ENCODE assay signal across 12 cellular contexts in genomic region chr17:77386502-77387192, GRCh38.
A peak's percentile ranks its signal among the peaks of the same experiment; 100 is the strongest.
DNase-seq lines count a peak whose midpoint lies in the region; ATAC-seq and TF ChIP-seq lines count a peak whose summit lies in the region.
"Had no signal": no experiment of that assay in that cellular context is flagged by ENCODE, and none has a peak within 500 bp of the region (broad histone marks: within the 10 kb centered on the region; RNA-seq: fewer than 3 reads in every experiment).

No MANE protein-coding gene starts in this region.

- peaks cover 87% of the 10 kb centered on the region for H3K4me1 Mint-ChIP-seq in activated T-cell treated with anti-CD3 and anti-CD28 coated beads, Interleukin-2, amount 50 U/mL, for 24 hours (ENCODE audit: low read depth)
- H3K4me1 Mint-ChIP-seq in naive thymus-derived CD8-positive, alpha-beta T cell, result peaks cover 53 to 91% (median 89%) of the 10 kb centered on the region in 4 donors

- no peaks in the 10 kb centered on the region for H3K27me3 ChIP-seq in breast epithelium
- no peaks in the 10 kb centered on the region for H3K27me3 ChIP-seq in transverse colon

- peak overlapping the region; percentile 77 for H3K27ac Mint-ChIP-seq in activated T-cell treated with anti-CD3 and anti-CD28 coated beads, Interleukin-2, amount 50 U/mL, for 24 hours
- H3K27ac Mint-ChIP-seq in naive thymus-derived CD8-positive, alpha-beta T cell, result peak overlapping the region; percentile 40 to 90 (median 78)

- H3K27ac ChIP-seq in breast epithelium (peak overlapping the region; percentile 87 to 91), transverse colon (peak overlapping the region; percentile 86 to 95 (median 93))

- in situ Hi-C loops in transverse colon (cut with MboI; ENCODE audit: low pct_ligation_motif_present in 1 of 4, low pct_unique_long_range_greater_than_20kb in 1 of 4, low sequenced_read_pairs in 3 of 4), result no loop called here

- H3K9me3 Mint-ChIP-seq in activated T-cell treated with anti-CD3 and anti-CD28 coated beads, Interleukin-2, amount 50 U/mL, for 24 hours, result no peaks in the 10 kb centered on the region
- no peaks in the 10 kb centered on the region for H3K9me3 Mint-ChIP-seq in naive thymus-derived CD8-positive, alpha-beta T cell
- H3K9me3 Mint-ChIP-seq: activated T-cell treated with anti-CD3 and anti-CD28 coated beads, Interleukin-2, amount 50 U/mL, for 4 hours had no signal

- no peak for TF ChIP-seq EP300 in transverse colon (IDR thresholded peaks at IDR 0.05; ENCODE audit: low read depth)

- POLR2A ChIA-PET in naive thymus-derived CD8-positive, alpha-beta T cell (lab: Charles Lee), result interaction anchor here (0.6 to 67.2 kb wide), 4 partner anchors 11 to 55 kb away, joined by 4 to 5369 read pairs (median 99); no protein-coding TSS in a partner anchor

- peaks cover 23 to 78% of the 10 kb centered on the region in 2 donors for H3K4me1 ChIP-seq in breast epithelium
- H3K4me1 ChIP-seq in transverse colon, result peaks cover 56 to 93% (median 86%) of the 10 kb centered on the region in 4 donors

- TF ChIP-seq CTCF in breast epithelium (IDR thresholded peaks at IDR 0.05) (no peak), transverse colon (IDR thresholded peaks at IDR 0.05) (no peak)

- intact Hi-C loops in breast epithelium (cut with DNase I; ENCODE audit: low total_unique reads) (no loop called here), transverse colon (cut with DNase I; ENCODE audit: low total_unique reads) (no loop called here)

- H3K36me3 ChIP-seq in breast epithelium (no peaks in the 10 kb centered on the region), transverse colon (no peaks in the 10 kb centered on the region)

- H3K36me3 Mint-ChIP-seq in activated T-cell treated with anti-CD3 and anti-CD28 coated beads, Interleukin-2, amount 50 U/mL, for 24 hours (ENCODE audit: low read depth), result peaks cover 4% of the 10 kb centered on the region
- peaks cover 0 to 9% (median 0%) of the 10 kb centered on the region in 3 donors for H3K36me3 Mint-ChIP-seq in naive thymus-derived CD8-positive, alpha-beta T cell

- no peak for DNase-seq in activated T-cell treated with anti-CD3 and anti-CD28 coated beads, Interleukin-2, amount 50 U/mL, for 24 hours
- DNase-seq in activated T-cell treated with anti-CD3 and anti-CD28 coated beads for 4 hours (no peak), breast epithelium (ENCODE audit: low spot score in 2 of 2) (no peak), transverse colon (no peak), NCI-H2107 (lab: John Stamatoyannopoulos, UW) (no peak), NCI-H69 (lab: John Stamatoyannopoulos, UW) (no peak)
- no peak for DNase-seq in naive thymus-derived CD8-positive, alpha-beta T cell
- DNase-seq in activated CD4-positive, alpha-beta T cell treated with anti-CD3 and anti-CD28 coated beads for 48 hours, result no peak
- DNase-seq: activated T-cell treated with anti-CD3 and anti-CD28 coated beads, Interleukin-2, amount 50 U/mL, for 4 hours; effector CD8-positive, alpha-beta T cell; Karpas-422; NCI-H226 had no signal

- H3K9me3 ChIP-seq in breast epithelium, result no peaks in the 10 kb centered on the region
- H3K9me3 ChIP-seq in transverse colon, result no peaks in the 10 kb centered on the region

- H3K27me3 Mint-ChIP-seq in activated T-cell treated with anti-CD3 and anti-CD28 coated beads, Interleukin-2, amount 50 U/mL, for 24 hours, result no peaks in the 10 kb centered on the region
- no peaks in the 10 kb centered on the region for H3K27me3 Mint-ChIP-seq in naive thymus-derived CD8-positive, alpha-beta T cell

- TF ChIP-seq POLR2A in breast epithelium (IDR thresholded peaks at IDR 0.05) (no peak), transverse colon (IDR thresholded peaks at IDR 0.05) (no peak)

- H3K4me3 Mint-ChIP-seq in activated T-cell treated with anti-CD3 and anti-CD28 coated beads, Interleukin-2, amount 50 U/mL, for 24 hours, result no peak overlapping the region
- H3K4me3 Mint-ChIP-seq in naive thymus-derived CD8-positive, alpha-beta T cell, result peak overlapping the region in 4 of 10 donors; percentile 29 to 78 (median 42)
- H3K4me3 Mint-ChIP-seq: activated T-cell treated with anti-CD3 and anti-CD28 coated beads, Interleukin-2, amount 50 U/mL, for 4 hours had no signal

- H3K4me3 ChIP-seq in breast epithelium, result peak overlapping the region in 1 of 3 donors; percentile 18
- H3K4me3 ChIP-seq in transverse colon, result no peak overlapping the region

- ATAC-seq in naive thymus-derived CD8-positive, alpha-beta T cell, result no peak
- ATAC-seq: activated T-cell treated with anti-CD3 and anti-CD28 coated beads, Interleukin-2, amount 50 U/mL, for 4 hours had no signal

- WGBS in transverse colon (ENCODE audit: low coverage in 1 of 2), 2 donors, result 70 to 80% methylated on average over 1 to 8 of the region's 8 CpGs
